21 cellular contexts compared by ENCODE assay signal in the genomic region with DNA sequence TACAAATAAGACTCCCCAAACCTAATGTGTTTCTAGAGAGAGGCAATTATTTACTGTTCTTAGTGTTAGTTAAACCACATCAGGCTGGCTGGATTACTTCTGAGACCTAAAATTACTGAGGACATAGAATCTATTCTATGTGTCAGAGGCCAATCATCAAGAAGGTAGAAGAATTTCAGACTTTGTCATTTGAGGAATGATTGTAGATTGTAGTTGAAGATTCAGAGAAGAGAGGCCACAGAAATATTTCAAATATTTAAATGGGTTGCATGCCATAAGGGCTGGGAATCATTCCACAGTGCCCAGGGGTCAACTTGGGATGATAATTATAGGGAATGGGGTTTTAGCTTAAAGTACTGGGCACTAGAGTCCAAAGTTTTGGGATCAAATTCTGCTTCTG.
"Had no signal": no experiment of that assay in that cellular context is flagged by ENCODE, and none has a peak within 500 bp of the region (broad histone marks: within the 10 kb centered on the region; RNA-seq: fewer than 3 reads in every experiment).

No MANE protein-coding gene starts in this region.

- DNase-seq: activated CD4-positive, alpha-beta memory T cell treated with anti-CD3 and anti-CD28 coated beads, Interleukin-2, amount 10 ng/mL, durations not matched to agents 7 days and 5 days; activated CD4-positive, alpha-beta T cell treated with anti-CD3 and anti-CD28 coated beads for 36 hours; activated CD4-positive, alpha-beta T cell treated with anti-CD3 and anti-CD28 coated beads, Interleukin-2, amount 50 U/mL, for 1 hour; activated naive CD4-positive, alpha-beta T cell treated with anti-CD3 and anti-CD28 coated beads, Interleukin-2, amount 50 U/mL, for 16 hours; activated T-cell treated with anti-CD3 and anti-CD28 coated beads for 4 hours; activated T-cell treated with anti-CD3 and anti-CD28 coated beads, Interleukin-2, amount 50 U/mL, for 72 hours; aorta; body of pancreas; central memory CD4-positive, alpha-beta T cell; MV-4-11; NCI-H1417 treated with DMSO at 0.1 percent for 48 hours; NCI-H1694; NCI-H2029; NCI-H510A treated with DMSO at 0.1 percent for 48 hours; NK-92 treated with Interleukin-12 subunit alpha and Interleukin-12 subunit beta, amount 100 ng/mL, for 24 hours; RPMI8226; SK-N-SH; T-helper 1 cell; WERI-Rb-1 had no signal

- H3K9me3 Mint-ChIP-seq: activated CD4-positive, alpha-beta memory T cell treated with anti-CD3 and anti-CD28 coated beads, Interleukin-2, amount 10 ng/mL, durations not matched to agents 7 days and 5 days; activated T-cell treated with anti-CD3 and anti-CD28 coated beads, Interleukin-2, amount 50 U/mL, for 72 hours had no signal

- H3K4me2 ChIP-seq: SK-N-SH had no signal

- H3K27ac Mint-ChIP-seq: activated CD4-positive, alpha-beta memory T cell treated with anti-CD3 and anti-CD28 coated beads, Interleukin-2, amount 10 ng/mL, durations not matched to agents 7 days and 5 days; activated CD4-positive, alpha-beta T cell treated with anti-CD3 and anti-CD28 coated beads for 36 hours; activated T-cell treated with anti-CD3 and anti-CD28 coated beads, Interleukin-2, amount 50 U/mL, for 72 hours had no signal

- H3K27ac ChIP-seq: body of pancreas, WERI-Rb-1 had no signal

- H3K4me3 Mint-ChIP-seq: activated CD4-positive, alpha-beta memory T cell treated with anti-CD3 and anti-CD28 coated beads, Interleukin-2, amount 10 ng/mL, durations not matched to agents 7 days and 5 days; activated CD4-positive, alpha-beta T cell treated with anti-CD3 and anti-CD28 coated beads for 36 hours; activated T-cell treated with anti-CD3 and anti-CD28 coated beads, Interleukin-2, amount 50 U/mL, for 72 hours had no signal

- H3K9me3 ChIP-seq: body of pancreas, SK-N-SH had no signal

- H3K9ac ChIP-seq: SK-N-SH had no signal

- H3K27me3 Mint-ChIP-seq: activated CD4-positive, alpha-beta memory T cell treated with anti-CD3 and anti-CD28 coated beads, Interleukin-2, amount 10 ng/mL, durations not matched to agents 7 days and 5 days; activated CD4-positive, alpha-beta T cell treated with anti-CD3 and anti-CD28 coated beads for 36 hours had no signal

- H3K27me3 ChIP-seq: body of pancreas had no signal

- H3K4me1 ChIP-seq: body of pancreas had no signal

- H3K36me3 ChIP-seq: WERI-Rb-1 had no signal

- H3K4me1 Mint-ChIP-seq: activated CD4-positive, alpha-beta memory T cell treated with anti-CD3 and anti-CD28 coated beads, Interleukin-2, amount 10 ng/mL, durations not matched to agents 7 days and 5 days; activated CD4-positive, alpha-beta T cell treated with anti-CD3 and anti-CD28 coated beads for 36 hours had no signal

- ATAC-seq: activated CD4-positive, alpha-beta T cell treated with anti-CD3 and anti-CD28 coated beads for 36 hours; activated T-cell treated with anti-CD3 and anti-CD28 coated beads, Interleukin-2, amount 50 U/mL, for 72 hours; body of pancreas; Panc1; Right ventricle myocardium inferior had no signal

- H3K4me3 ChIP-seq: body of pancreas had no signal
